In genomic region chrX:150966235-150966634, GRCh38 we compare ENCODE assay signal across 1 cellular context.
TF ChIP-seq lines count a peak whose summit lies in the region.

No MANE protein-coding gene starts in this region.

TF ChIP-seq in GM23338, 12 proteins besides CTCF, POLR2A, EP300 and RAD21 (continued from another document):
- TF ChIP-seq ZNF462 (CRISPR knock-in tag; IDR thresholded peaks at IDR 0.05) (no peak), ZNF331 (CRISPR knock-in tag; IDR thresholded peaks at IDR 0.05; ENCODE audit: low read depth) (no peak), ZNF114 (CRISPR knock-in tag; IDR thresholded peaks at IDR 0.05) (no peak), JUNB (IDR thresholded peaks at IDR 0.05; ENCODE audit: unreplicated experiment) (no peak), CREB1 (CRISPR knock-in tag; IDR thresholded peaks at IDR 0.05; ENCODE audit: low read depth) (no peak), EZH2phosphoT487 (IDR thresholded peaks at IDR 0.05; ENCODE audit: unreplicated experiment) (no peak)
TF ChIP-seq in GM23338: peak in this region for 0.
